In the genomic region with DNA sequence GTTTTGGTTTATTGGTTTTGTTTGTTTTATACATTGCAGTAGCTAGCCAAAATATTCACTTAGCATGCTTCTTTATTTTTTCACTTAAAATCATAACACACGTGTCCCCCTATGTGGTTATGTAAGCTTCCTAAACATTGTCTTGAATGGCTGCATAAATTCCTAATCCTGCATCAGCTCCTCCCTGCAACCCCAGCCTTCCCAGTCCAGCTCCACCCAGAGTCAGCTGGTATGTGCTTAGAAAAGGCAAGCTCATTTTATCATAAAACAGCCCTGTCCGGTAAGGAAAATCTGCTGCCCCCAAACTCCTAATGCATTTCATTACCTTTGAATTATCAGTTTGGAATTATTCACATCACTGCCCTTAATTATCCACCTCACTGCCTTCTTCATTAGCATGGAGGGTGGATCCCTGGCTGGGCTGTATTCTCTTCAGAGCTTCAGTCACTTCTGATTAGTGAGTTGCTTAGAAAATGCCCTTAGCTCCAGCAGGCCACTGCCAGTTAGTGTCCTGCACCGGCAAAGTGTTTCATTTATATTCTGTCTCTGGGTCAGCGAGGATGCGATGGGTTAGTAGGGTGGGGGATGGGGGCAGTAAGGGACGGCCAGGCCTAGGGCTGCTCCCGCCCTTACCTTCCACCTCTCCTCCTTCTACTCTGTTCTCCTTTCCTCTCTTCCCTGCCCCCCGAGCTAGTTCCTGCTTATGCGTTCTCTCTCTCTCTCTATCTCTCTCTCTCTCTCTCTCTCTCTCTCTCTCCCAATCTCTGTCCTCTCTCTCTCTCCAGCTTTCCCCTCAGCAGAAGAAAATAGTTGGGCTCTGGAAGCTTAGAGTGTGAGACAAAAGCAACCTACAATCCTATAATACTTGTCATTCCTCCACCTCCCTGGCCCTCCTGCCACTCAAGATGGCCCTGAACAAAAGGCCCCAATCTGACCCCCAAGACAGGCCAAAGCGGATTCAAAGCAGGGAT, we compare ENCODE assay signal across 10 cellular contexts.
A peak's percentile ranks its signal among the peaks of the same experiment; 100 is the strongest.
DNase-seq lines count a peak whose midpoint lies in the region; ATAC-seq and TF ChIP-seq lines count a peak whose summit lies in the region.
"Had no signal": no experiment of that assay in that cellular context is flagged by ENCODE, and none has a peak within 500 bp of the region (broad histone marks: within the 10 kb centered on the region; RNA-seq: fewer than 3 reads in every experiment).

No MANE protein-coding gene starts in this region.

- H2AFZ ChIP-seq in GM23248 = no peak overlapping the region

- no peak for TF ChIP-seq POLR2A in heart left ventricle (IDR thresholded peaks at IDR 0.05)

- H3F3A ChIP-seq in GM23248 (ENCODE audit: insufficient read depth) = no peaks in the 10 kb centered on the region

- H3K9me2 ChIP-seq in GM23248 (ENCODE audit: insufficient read depth) = no peaks in the 10 kb centered on the region

- H3K9me3 ChIP-seq in GM23248 (ENCODE audit: low read depth) = no peaks in the 10 kb centered on the region
- no peaks in the 10 kb centered on the region for H3K9me3 ChIP-seq in WERI-Rb-1 (ENCODE audit: severe bottlenecking)
- no peaks in the 10 kb centered on the region for H3K9me3 ChIP-seq in heart left ventricle

- H3K79me2 ChIP-seq in GM23248 (ENCODE audit: insufficient read depth) = no peaks in the 10 kb centered on the region

- no peaks in the 10 kb centered on the region for H4K20me1 ChIP-seq in GM23248 (ENCODE audit: insufficient read depth)

- no peak overlapping the region for H3K9ac ChIP-seq in GM23248

- peak; percentile 11 to 60 (median 49) for ATAC-seq in heart left ventricle

- H3K36me3 ChIP-seq in GM23248 (ENCODE audit: low read depth) (no peaks in the 10 kb centered on the region), WERI-Rb-1 (no peaks in the 10 kb centered on the region), heart left ventricle (no peaks in the 10 kb centered on the region)

- H3K4me2 ChIP-seq in GM23248 (ENCODE audit: unreplicated experiment) = no peak overlapping the region

- intact Hi-C loops in heart left ventricle (cut with DNase I) = no loop called here

- no peaks in the 10 kb centered on the region for H3K27me3 ChIP-seq in GM23248 (replicated peaks; ENCODE audit: insufficient read depth)
- H3K27me3 ChIP-seq in WERI-Rb-1 (ENCODE audit: insufficient read depth, low read depth, severe bottlenecking) = no peaks in the 10 kb centered on the region
- H3K27me3 ChIP-seq in heart left ventricle = no peaks in the 10 kb centered on the region

- H3K27ac ChIP-seq in GM23248 = no peak overlapping the region
- peak overlapping the region; percentile 48 for H3K27ac ChIP-seq in WERI-Rb-1
- H3K27ac ChIP-seq in heart left ventricle = peak overlapping the region in 9 of 12 donors; percentile 3 to 71 (median 47)

- DNase-seq in GM23248 (peak; percentile 27), WERI-Rb-1 (peak; percentile 60), heart left ventricle (no peak), pons (ENCODE audit: low spot score) (peak; percentile 14), NCI-H2081 treated with DMSO at 0.1 percent for 48 hours (lab: John Stamatoyannopoulos, UW) (no peak), COLO829 (ENCODE audit: low spot score) (no peak)
- no peak for DNase-seq in effector CD8-positive, alpha-beta T cell (lab: John Stamatoyannopoulos, UW)
- DNase-seq: GF-D8, NCI-H1930, SHP77 had no signal

- in situ Hi-C loops in GM23248 (cut with MboI) = no loop called here

- 56 to 58% methylated on average over 7 to 10 of the region's 10 CpGs for WGBS in GM23248 (ENCODE audit: low coverage in 1 of 2, low lambda C conversion rate in 2 of 2, missing lambda C conversion rate in 2 of 2), 2 experiments
- 65 to 78% (median 70%) methylated on average over 10 of the region's 10 CpGs for WGBS in heart left ventricle, 4 donors

- H3K4me1 ChIP-seq in GM23248 (ENCODE audit: insufficient read depth) (peaks cover 7% of the 10 kb centered on the region; the same call in 1 of the 2 replicates), heart left ventricle (peaks cover 0 to 22% (median 14%) of the 10 kb centered on the region in 12 donors)

- TF ChIP-seq CTCF in WERI-Rb-1 (IDR thresholded peaks at IDR 0.05; ENCODE audit: low read depth, low read length) (no peak), heart left ventricle (IDR thresholded peaks at IDR 0.05) (no peak)

- H3K4me3 ChIP-seq in GM23248 = no peak overlapping the region
- H3K4me3 ChIP-seq in WERI-Rb-1 (ENCODE audit: low read depth, low read length) = peak overlapping the region; percentile 25
- peak overlapping the region in 1 of 12 donors; percentile 2 for H3K4me3 ChIP-seq in heart left ventricle

Comparison
In these comparisons a context has a peak if more than half of its experiments do, and no peak if none do; other contexts are left out.
1. DNase-seq: peak in GM23248 (single experiment), WERI-Rb-1 (single experiment) and pons (single experiment); none in heart left ventricle (0 of 5), effector CD8-positive, alpha-beta T cell (single experiment), NCI-H2081 treated with DMSO at 0.1 percent for 48 hours (single experiment) and COLO829 (single experiment).